In the genomic region with DNA sequence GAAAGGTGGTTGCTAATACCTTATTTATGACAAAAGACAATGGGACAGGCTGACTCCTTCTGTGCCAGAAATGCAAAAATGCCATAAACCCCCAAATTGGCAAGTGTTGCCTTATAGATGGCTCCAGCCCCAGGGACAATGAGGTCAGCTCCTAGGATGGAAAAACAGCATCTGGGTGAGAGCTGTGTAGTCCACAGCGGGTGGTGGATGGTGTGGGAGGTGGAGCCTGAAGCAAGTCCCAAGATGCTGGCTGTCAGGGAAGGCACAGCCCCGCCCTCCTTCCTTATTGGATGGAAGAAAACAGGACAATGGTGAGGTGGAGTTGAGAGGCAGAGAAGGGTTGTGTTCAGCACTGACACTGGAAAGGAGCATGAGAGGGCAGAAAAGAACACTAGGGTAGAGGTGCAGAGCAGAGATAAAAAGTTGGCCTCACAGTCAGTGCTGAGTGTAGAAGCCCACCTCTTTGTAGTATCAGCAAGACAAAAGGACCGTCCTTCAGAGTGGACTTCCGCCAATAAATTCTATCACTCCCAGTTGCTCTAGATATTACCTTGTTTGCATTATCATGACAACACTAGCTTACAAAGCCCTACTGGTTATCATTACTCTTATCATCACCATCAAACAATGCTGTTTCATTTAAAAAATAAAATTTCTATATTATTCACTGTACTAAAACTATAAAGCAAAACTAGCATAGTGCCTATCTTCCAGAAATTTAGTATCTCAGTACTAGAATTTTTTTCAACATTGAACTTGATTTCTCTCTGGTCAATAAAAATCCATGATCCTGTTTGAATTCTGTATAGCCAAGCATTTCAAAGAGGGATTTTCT, we compare ENCODE assay signal across 1 cellular context.
TF ChIP-seq lines count a peak whose summit lies in the region.

No MANE protein-coding gene starts in this region.

TF ChIP-seq in K562, 482 proteins besides CTCF, POLR2A, EP300 and RAD21 (continued from another document and continues in another):
- TF ChIP-seq, protein P1, sequence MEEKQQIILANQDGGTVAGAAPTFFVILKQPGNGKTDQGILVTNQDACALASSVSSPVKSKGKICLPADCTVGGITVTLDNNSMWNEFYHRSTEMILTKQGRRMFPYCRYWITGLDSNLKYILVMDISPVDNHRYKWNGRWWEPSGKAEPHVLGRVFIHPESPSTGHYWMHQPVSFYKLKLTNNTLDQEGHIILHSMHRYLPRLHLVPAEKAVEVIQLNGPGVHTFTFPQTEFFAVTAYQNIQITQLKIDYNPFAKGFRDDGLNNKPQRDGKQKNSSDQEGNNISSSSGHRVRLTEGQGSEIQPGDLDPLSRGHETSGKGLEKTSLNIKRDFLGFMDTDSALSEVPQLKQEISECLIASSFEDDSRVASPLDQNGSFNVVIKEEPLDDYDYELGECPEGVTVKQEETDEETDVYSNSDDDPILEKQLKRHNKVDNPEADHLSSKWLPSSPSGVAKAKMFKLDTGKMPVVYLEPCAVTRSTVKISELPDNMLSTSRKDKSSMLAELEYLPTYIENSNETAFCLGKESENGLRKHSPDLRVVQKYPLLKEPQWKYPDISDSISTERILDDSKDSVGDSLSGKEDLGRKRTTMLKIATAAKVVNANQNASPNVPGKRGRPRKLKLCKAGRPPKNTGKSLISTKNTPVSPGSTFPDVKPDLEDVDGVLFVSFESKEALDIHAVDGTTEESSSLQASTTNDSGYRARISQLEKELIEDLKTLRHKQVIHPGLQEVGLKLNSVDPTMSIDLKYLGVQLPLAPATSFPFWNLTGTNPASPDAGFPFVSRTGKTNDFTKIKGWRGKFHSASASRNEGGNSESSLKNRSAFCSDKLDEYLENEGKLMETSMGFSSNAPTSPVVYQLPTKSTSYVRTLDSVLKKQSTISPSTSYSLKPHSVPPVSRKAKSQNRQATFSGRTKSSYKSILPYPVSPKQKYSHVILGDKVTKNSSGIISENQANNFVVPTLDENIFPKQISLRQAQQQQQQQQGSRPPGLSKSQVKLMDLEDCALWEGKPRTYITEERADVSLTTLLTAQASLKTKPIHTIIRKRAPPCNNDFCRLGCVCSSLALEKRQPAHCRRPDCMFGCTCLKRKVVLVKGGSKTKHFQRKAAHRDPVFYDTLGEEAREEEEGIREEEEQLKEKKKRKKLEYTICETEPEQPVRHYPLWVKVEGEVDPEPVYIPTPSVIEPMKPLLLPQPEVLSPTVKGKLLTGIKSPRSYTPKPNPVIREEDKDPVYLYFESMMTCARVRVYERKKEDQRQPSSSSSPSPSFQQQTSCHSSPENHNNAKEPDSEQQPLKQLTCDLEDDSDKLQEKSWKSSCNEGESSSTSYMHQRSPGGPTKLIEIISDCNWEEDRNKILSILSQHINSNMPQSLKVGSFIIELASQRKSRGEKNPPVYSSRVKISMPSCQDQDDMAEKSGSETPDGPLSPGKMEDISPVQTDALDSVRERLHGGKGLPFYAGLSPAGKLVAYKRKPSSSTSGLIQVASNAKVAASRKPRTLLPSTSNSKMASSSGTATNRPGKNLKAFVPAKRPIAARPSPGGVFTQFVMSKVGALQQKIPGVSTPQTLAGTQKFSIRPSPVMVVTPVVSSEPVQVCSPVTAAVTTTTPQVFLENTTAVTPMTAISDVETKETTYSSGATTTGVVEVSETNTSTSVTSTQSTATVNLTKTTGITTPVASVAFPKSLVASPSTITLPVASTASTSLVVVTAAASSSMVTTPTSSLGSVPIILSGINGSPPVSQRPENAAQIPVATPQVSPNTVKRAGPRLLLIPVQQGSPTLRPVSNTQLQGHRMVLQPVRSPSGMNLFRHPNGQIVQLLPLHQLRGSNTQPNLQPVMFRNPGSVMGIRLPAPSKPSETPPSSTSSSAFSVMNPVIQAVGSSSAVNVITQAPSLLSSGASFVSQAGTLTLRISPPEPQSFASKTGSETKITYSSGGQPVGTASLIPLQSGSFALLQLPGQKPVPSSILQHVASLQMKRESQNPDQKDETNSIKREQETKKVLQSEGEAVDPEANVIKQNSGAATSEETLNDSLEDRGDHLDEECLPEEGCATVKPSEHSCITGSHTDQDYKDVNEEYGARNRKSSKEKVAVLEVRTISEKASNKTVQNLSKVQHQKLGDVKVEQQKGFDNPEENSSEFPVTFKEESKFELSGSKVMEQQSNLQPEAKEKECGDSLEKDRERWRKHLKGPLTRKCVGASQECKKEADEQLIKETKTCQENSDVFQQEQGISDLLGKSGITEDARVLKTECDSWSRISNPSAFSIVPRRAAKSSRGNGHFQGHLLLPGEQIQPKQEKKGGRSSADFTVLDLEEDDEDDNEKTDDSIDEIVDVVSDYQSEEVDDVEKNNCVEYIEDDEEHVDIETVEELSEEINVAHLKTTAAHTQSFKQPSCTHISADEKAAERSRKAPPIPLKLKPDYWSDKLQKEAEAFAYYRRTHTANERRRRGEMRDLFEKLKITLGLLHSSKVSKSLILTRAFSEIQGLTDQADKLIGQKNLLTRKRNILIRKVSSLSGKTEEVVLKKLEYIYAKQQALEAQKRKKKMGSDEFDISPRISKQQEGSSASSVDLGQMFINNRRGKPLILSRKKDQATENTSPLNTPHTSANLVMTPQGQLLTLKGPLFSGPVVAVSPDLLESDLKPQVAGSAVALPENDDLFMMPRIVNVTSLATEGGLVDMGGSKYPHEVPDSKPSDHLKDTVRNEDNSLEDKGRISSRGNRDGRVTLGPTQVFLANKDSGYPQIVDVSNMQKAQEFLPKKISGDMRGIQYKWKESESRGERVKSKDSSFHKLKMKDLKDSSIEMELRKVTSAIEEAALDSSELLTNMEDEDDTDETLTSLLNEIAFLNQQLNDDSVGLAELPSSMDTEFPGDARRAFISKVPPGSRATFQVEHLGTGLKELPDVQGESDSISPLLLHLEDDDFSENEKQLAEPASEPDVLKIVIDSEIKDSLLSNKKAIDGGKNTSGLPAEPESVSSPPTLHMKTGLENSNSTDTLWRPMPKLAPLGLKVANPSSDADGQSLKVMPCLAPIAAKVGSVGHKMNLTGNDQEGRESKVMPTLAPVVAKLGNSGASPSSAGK (IDR thresholded peaks at IDR 0.05): no peak
- TF ChIP-seq, protein P2, sequence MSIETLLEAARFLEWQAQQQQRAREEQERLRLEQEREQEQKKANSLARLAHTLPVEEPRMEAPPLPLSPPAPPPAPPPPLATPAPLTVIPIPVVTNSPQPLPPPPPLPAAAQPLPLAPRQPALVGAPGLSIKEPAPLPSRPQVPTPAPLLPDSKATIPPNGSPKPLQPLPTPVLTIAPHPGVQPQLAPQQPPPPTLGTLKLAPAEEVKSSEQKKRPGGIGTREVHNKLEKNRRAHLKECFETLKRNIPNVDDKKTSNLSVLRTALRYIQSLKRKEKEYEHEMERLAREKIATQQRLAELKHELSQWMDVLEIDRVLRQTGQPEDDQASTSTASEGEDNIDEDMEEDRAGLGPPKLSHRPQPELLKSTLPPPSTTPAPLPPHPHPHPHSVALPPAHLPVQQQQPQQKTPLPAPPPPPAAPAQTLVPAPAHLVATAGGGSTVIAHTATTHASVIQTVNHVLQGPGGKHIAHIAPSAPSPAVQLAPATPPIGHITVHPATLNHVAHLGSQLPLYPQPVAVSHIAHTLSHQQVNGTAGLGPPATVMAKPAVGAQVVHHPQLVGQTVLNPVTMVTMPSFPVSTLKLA (conservative IDR thresholded peaks at IDR 0.05): no peak; a peak in 2 of 4 replicates
- TF ChIP-seq YY1 (IDR thresholded peaks at IDR 0.05; ENCODE audit: borderline replicate concordance in 1 of 3, control insufficient read depth in 1 of 3, extremely low read depth in 1 of 3, insufficient read depth in 3 of 3, insufficient read length in 1 of 3, insufficient replicate concordance in 2 of 3, low read depth in 1 of 3, low read length in 2 of 3): peak in 2 of 3 experiments; percentile 9 to 69
- TF ChIP-seq, protein P3, sequence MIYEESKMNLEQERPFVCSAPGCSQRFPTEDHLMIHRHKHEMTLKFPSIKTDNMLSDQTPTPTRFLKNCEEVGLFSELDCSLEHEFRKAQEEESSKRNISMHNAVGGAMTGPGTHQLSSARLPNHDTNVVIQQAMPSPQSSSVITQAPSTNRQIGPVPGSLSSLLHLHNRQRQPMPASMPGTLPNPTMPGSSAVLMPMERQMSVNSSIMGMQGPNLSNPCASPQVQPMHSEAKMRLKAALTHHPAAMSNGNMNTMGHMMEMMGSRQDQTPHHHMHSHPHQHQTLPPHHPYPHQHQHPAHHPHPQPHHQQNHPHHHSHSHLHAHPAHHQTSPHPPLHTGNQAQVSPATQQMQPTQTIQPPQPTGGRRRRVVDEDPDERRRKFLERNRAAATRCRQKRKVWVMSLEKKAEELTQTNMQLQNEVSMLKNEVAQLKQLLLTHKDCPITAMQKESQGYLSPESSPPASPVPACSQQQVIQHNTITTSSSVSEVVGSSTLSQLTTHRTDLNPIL (CRISPR knock-in tag; IDR thresholded peaks at IDR 0.05): no peak
- TF ChIP-seq HMGN3 (IDR thresholded peaks at IDR 0.05; ENCODE audit: borderline replicate concordance, extremely low read depth, insufficient read length, low read depth, low read length): peak; percentile 44
- no peak for TF ChIP-seq NR3C1 (CRISPR knock-in tag; IDR thresholded peaks at IDR 0.05)
- TF ChIP-seq, protein P4, sequence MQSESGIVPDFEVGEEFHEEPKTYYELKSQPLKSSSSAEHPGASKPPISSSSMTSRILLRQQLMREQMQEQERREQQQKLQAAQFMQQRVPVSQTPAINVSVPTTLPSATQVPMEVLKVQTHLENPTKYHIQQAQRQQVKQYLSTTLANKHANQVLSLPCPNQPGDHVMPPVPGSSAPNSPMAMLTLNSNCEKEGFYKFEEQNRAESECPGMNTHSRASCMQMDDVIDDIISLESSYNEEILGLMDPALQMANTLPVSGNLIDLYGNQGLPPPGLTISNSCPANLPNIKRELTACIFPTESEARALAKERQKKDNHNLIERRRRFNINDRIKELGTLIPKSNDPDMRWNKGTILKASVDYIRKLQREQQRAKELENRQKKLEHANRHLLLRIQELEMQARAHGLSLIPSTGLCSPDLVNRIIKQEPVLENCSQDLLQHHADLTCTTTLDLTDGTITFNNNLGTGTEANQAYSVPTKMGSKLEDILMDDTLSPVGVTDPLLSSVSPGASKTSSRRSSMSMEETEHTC (IDR thresholded peaks at IDR 0.05): no peak
- peak; percentile 56; the same call in 1 of the 2 replicates for TF ChIP-seq CC2D1A (IDR thresholded peaks at IDR 0.05)
- TF ChIP-seq ZNF174 (CRISPR knock-in tag; IDR thresholded peaks at IDR 0.05): no peak
- TF ChIP-seq SIX5 (IDR thresholded peaks at IDR 0.05; ENCODE audit: borderline replicate concordance in 1 of 2, insufficient read depth in 1 of 2, low read depth in 1 of 2, low read length in 2 of 2): no peak
- no peak for TF ChIP-seq ZNF143 (CRISPR knock-in tag; IDR thresholded peaks at IDR 0.05)
- peak; percentile 54; the same call in 1 of the 2 replicates for TF ChIP-seq MBD2 (IDR thresholded peaks at IDR 0.05; ENCODE audit: borderline replicate concordance, low read depth)
- TF ChIP-seq SMAD1 (IDR thresholded peaks at IDR 0.05; ENCODE audit: low read depth, low read length, partially characterized antibody): peak; percentile 83
- TF ChIP-seq RAD51 (IDR thresholded peaks at IDR 0.05; ENCODE audit: borderline replicate concordance, low read depth): no peak
- peak; percentile 94 for TF ChIP-seq ZEB2 (IDR thresholded peaks at IDR 0.05)
- TF ChIP-seq CBX2 (IDR thresholded peaks at IDR 0.05; ENCODE audit: insufficient read depth, low read length, poor library complexity, severe bottlenecking): no peak
- peak; percentile 89 to 94 for TF ChIP-seq FOXK2 (conservative IDR thresholded peaks at IDR 0.05 in 1 of 2, IDR thresholded peaks at IDR 0.05 in 1 of 2; ENCODE audit: low read depth in 2 of 2)
- TF ChIP-seq, protein P5, sequence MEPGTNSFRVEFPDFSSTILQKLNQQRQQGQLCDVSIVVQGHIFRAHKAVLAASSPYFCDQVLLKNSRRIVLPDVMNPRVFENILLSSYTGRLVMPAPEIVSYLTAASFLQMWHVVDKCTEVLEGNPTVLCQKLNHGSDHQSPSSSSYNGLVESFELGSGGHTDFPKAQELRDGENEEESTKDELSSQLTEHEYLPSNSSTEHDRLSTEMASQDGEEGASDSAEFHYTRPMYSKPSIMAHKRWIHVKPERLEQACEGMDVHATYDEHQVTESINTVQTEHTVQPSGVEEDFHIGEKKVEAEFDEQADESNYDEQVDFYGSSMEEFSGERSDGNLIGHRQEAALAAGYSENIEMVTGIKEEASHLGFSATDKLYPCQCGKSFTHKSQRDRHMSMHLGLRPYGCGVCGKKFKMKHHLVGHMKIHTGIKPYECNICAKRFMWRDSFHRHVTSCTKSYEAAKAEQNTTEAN (CRISPR knock-in tag; IDR thresholded peaks at IDR 0.05): no peak; the same call in 1 of the 2 replicates
